In the genomic region with DNA sequence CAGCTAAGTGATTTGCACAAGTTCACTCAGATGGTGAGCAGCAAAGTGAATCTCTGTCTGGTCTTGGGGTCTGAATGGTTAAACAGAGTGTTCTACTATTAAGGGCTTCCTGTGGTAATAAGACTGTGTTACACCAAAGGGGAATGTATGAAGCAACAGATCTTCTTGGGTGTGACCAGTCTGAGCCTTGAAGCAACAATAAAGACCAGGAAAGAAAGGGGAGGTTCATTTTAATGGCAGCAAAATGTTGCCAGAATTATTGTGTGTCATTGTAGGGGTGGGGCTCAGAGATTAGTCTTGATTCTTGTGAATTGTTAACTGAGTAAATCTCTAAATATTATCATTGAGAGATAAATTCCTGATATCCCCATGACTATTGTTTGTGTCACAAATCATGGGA, we compare ENCODE assay signal across 28 cellular contexts.
"Had no signal": no experiment of that assay in that cellular context is flagged by ENCODE, and none has a peak within 500 bp of the region (broad histone marks: within the 10 kb centered on the region; RNA-seq: fewer than 3 reads in every experiment).

No MANE protein-coding gene starts in this region.

- DNase-seq: activated CD4-positive, alpha-beta T cell treated with anti-CD3 and anti-CD28 coated beads, Interleukin-2, amount 10 ng/mL, durations not matched to agents 24 days and 14 days; activated CD4-positive, alpha-beta T cell treated with anti-CD3 and anti-CD28 coated beads, Interleukin-2, amount 50 U/mL, for 4 hours; activated CD8-positive, alpha-beta T cell treated with anti-CD3 and anti-CD28 coated beads for 36 hours; activated effector memory CD4-positive, alpha-beta T cell treated with anti-CD3 and anti-CD28 coated beads, Interleukin-2, amount 50 U/mL, for 16 hours; activated naive CD4-positive, alpha-beta T cell; activated naive CD4-positive, alpha-beta T cell treated with anti-CD3 and anti-CD28 coated beads, Interleukin-2, amount 50 U/mL, for 16 hours; activated naive CD8-positive, alpha-beta T cell treated with anti-CD3 and anti-CD28 coated beads for 36 hours; activated T-cell treated with anti-CD3 and anti-CD28 coated beads, Interleukin-2, amount 50 U/mL, for 1 hour; activated T-cell treated with anti-CD3 and anti-CD28 coated beads, Interleukin-2, amount 50 U/mL, for 72 hours; amygdala; body of pancreas; NCI-H1092 treated with DMSO at 0.1 percent for 48 hours; NCI-H1417; NCI-H146; NCI-H187; NCI-H2081; NCI-H2171 treated with DMSO at 0.1 percent for 48 hours; NCI-H2227 treated with DMSO at 0.1 percent for 48 hours; NCI-H446 treated with DMSO at 0.1 percent for 48 hours; NCI-H524; Peyer's patch; RPMI8226; SHP77 treated with DMSO at 0.1 percent for 48 hours; SK-N-SH had no signal

- H3K4me1 ChIP-seq: ascending aorta, breast epithelium, Peyer's patch, SJSA1 had no signal

- ATAC-seq: activated CD8-positive, alpha-beta T cell treated with anti-CD3 and anti-CD28 coated beads for 36 hours; activated T-cell treated with anti-CD3 and anti-CD28 coated beads, Interleukin-2, amount 50 U/mL, for 72 hours; activated T-helper 17 cell treated with anti-CD3 and anti-CD28 coated beads, Interleukin-2, amount 50 U/mL, for 72 hours; body of pancreas had no signal

- H3K9me3 ChIP-seq: ascending aorta, body of pancreas, breast epithelium, Peyer's patch, SJSA1, SK-N-SH had no signal

- H3K4me3 ChIP-seq: ascending aorta, body of pancreas, breast epithelium, Peyer's patch, SJSA1 had no signal

- H3K36me3 ChIP-seq: ascending aorta, breast epithelium, Peyer's patch, SJSA1 had no signal
